In the genomic region with DNA sequence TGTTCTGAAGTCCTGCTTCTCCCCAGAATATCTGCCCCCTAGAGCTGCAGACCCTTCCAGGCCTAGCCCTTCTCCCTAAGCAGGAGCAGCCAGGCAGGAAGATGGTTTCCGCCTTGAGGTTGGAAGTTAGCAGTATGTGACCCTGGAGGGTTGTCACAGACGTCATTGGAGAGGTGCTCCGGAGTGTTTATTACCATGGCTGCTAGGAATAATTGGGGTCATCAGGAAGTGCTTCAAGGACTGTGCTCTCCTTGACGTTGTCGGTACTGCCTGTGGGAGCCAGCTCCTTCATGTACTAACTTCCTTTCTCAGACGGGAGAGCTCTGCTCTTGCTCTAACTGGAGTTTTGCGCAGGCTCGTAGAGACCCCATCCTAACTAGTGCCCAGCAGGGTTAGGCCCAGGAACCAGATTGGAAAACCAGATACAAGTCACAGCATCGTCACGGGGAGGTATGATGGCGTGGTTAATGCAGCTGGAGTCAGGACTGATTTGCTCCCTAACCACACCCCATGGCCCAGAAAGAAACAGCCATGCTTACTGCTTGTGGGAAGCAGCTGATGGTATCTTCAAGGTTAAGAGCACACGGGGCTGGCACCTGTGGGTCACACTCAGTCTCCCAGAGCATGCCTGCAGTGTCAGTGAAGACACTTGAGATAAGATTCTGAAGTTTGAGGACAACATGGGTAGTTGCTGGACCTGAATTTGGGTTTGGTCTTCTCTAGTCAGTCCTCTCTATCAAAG, we compare ENCODE assay signal across 20 cellular contexts.
DNase-seq lines count a peak whose midpoint lies in the region; ATAC-seq, FAIRE-seq and TF ChIP-seq lines count a peak whose summit lies in the region.
"Had no signal": no experiment of that assay in that cellular context is flagged by ENCODE, and none has a peak within 500 bp of the region (broad histone marks: within the 10 kb centered on the region; RNA-seq: fewer than 3 reads in every experiment).

No MANE protein-coding gene starts in this region.

- CTCF ChIA-PET in activated CD4-positive, alpha-beta memory T cell treated with anti-CD3 and anti-CD28 coated beads, Interleukin-2, amount 10 ng/mL, durations not matched to agents 7 days and 5 days (lab: Charles Lee) = interaction anchor here (1.2 to 1.4 kb wide), 2 partner anchors 46 to 51 kb away, joined by 3 read pairs; no protein-coding TSS in a partner anchor
- CTCF ChIA-PET in HepG2 (lab: Yijun Ruan, JAX; ENCODE audit: low intra/inter-chr PET ratio, low total read pairs) = no interaction called here

- no peak overlapping the region for H3K4me3 ChIP-seq in HepG2 (replicated peaks in 1 of 3; ENCODE audit: insufficient read depth in 1 of 3, low read depth in 2 of 3, low read length in 3 of 3)
- H3K4me3 ChIP-seq: cardiac muscle cell, SJSA1 had no signal

- no peaks in the 10 kb centered on the region; a peak in 1 of 5 replicates for H3K36me3 ChIP-seq in HepG2 (replicated peaks in 1 of 2; ENCODE audit: control insufficient read depth in 1 of 2, insufficient read depth in 2 of 2, low read length in 2 of 2)
- H3K36me3 ChIP-seq: cardiac muscle cell, SJSA1 had no signal

- in situ Hi-C loops in HepG2 (cut with HindIII; ENCODE audit: extremely low pct_ligation_motif_present, low pct_unique_long_range_greater_than_20kb) = no loop called here

- TF ChIP-seq RAD21 in HepG2 (CRISPR knock-in tag; IDR thresholded peaks at IDR 0.05) = no peak

- POLR2A ChIA-PET in activated CD4-positive, alpha-beta memory T cell treated with anti-CD3 and anti-CD28 coated beads, Interleukin-2, amount 10 ng/mL, durations not matched to agents 7 days and 5 days (lab: Charles Lee) = interaction anchor here (1.4 kb wide), 1 partner anchor 106 kb away, joined by 6 read pairs; a partner anchor contains a TSS
- POLR2A ChIA-PET in HepG2 (lab: Yijun Ruan, JAX) = interaction anchor here (4.0 kb wide), 1 partner anchor 14 kb away, joined by 15 read pairs; no protein-coding TSS in a partner anchor

- H3K27ac Mint-ChIP-seq in stimulated activated naive CD8-positive, alpha-beta T cell treated with anti-CD3 and anti-CD28 coated beads, Interleukin-15, Interleukin-2, amounts not matched to agents 100 ng/mL and 50 ng/mL, for 24 hours = peak overlapping the region; percentile 15
- H3K27ac Mint-ChIP-seq in activated CD4-positive, alpha-beta memory T cell treated with anti-CD3 and anti-CD28 coated beads, Interleukin-2, amount 10 ng/mL, durations not matched to agents 7 days and 5 days = peak overlapping the region; percentile 16

- H3K4me2 ChIP-seq in HepG2 (ENCODE audit: low read depth, low read length) = no peak overlapping the region

- TF ChIP-seq CTCF in HepG2 (CRISPR knock-in tag; IDR thresholded peaks at IDR 0.05) = no peak

- no peaks in the 10 kb centered on the region for H3K27me3 ChIP-seq in HepG2 (ENCODE audit: control insufficient read depth in 1 of 2, insufficient read depth in 2 of 2, low read length in 2 of 2)
- H3K27me3 ChIP-seq: cardiac muscle cell, SJSA1 had no signal

- no peaks in the 10 kb centered on the region for H3K27me3 Mint-ChIP-seq in stimulated activated naive CD8-positive, alpha-beta T cell treated with anti-CD3 and anti-CD28 coated beads, Interleukin-15, Interleukin-2, amounts not matched to agents 100 ng/mL and 50 ng/mL, for 24 hours
- no peaks in the 10 kb centered on the region for H3K27me3 Mint-ChIP-seq in activated CD4-positive, alpha-beta memory T cell treated with anti-CD3 and anti-CD28 coated beads, Interleukin-2, amount 10 ng/mL, durations not matched to agents 7 days and 5 days

- no peak overlapping the region for H3K4me3 Mint-ChIP-seq in stimulated activated naive CD8-positive, alpha-beta T cell treated with anti-CD3 and anti-CD28 coated beads, Interleukin-15, Interleukin-2, amounts not matched to agents 100 ng/mL and 50 ng/mL, for 24 hours
- no peak overlapping the region for H3K4me3 Mint-ChIP-seq in activated CD4-positive, alpha-beta memory T cell treated with anti-CD3 and anti-CD28 coated beads, Interleukin-2, amount 10 ng/mL, durations not matched to agents 7 days and 5 days

- no peak overlapping the region for H3K9ac ChIP-seq in HepG2 (ENCODE audit: insufficient read depth, low read depth, low read length)

- no peaks in the 10 kb centered on the region for H4K20me1 ChIP-seq in HepG2 (ENCODE audit: insufficient read depth, low read length)

- 94% methylated on average over 12 of the region's 12 CpGs for WGBS in HepG2 (ENCODE audit: low lambda C conversion rate)

- no peak for TF ChIP-seq POLR2A in HepG2 (IDR thresholded peaks at IDR 0.05; ENCODE audit: insufficient read depth in 1 of 2, low read depth in 2 of 2, low read length in 2 of 2)

- BruUV-seq in HepG2 (replicated peaks; lab: Mats Ljungman, UMichigan) = no TSS peak

- FAIRE-seq in HepG2 (lab: Jason Lieb, UNC) (no peak), urothelium cell line (lab: Jason Lieb, UNC) (peak; percentile 23)
- FAIRE-seq: GM12892, islet of Langerhans had no signal

- no peak for DNase-seq in stimulated activated naive CD8-positive, alpha-beta T cell treated with anti-CD3 and anti-CD28 coated beads, Interleukin-15, Interleukin-2, amounts not matched to agents 100 U/mL and 50 U/mL, for 24 hours
- DNase-seq in activated CD4-positive, alpha-beta memory T cell treated with anti-CD3 and anti-CD28 coated beads, Interleukin-2, amount 10 ng/mL, durations not matched to agents 7 days and 5 days = no peak
- DNase-seq in HepG2 (ENCODE audit: low spot score) (no peak), urothelium cell line (ENCODE audit: low spot score) (no peak), SK-N-DZ (ENCODE audit: low spot score) (no peak), GDM1 (lab: John Stamatoyannopoulos, UW) (no peak)
- DNase-seq: activated T-cell treated with anti-CD3 and anti-CD28 coated beads, Interleukin-2, amount 50 U/mL, for 1 hour; KG1; NCI-H1048; NCI-H2171; NCI-H748 treated with DMSO at 0.1 percent for 48 hours; nucleus accumbens; PC-3 had no signal

- H3K9me3 ChIP-seq in HepG2 (ENCODE audit: low read length) = peaks cover 5% of the 10 kb centered on the region; the same call in 1 of the 2 replicates
- H3K9me3 ChIP-seq: SJSA1 had no signal

- H3K4me1 ChIP-seq in HepG2 (ENCODE audit: insufficient read depth, low read length) = peaks cover 74% of the 10 kb centered on the region

- H3K4me1 Mint-ChIP-seq in stimulated activated naive CD8-positive, alpha-beta T cell treated with anti-CD3 and anti-CD28 coated beads, Interleukin-15, Interleukin-2, amounts not matched to agents 100 ng/mL and 50 ng/mL, for 24 hours (ENCODE audit: low read depth) = peaks cover 41% of the 10 kb centered on the region
- peaks cover 40% of the 10 kb centered on the region for H3K4me1 Mint-ChIP-seq in activated CD4-positive, alpha-beta memory T cell treated with anti-CD3 and anti-CD28 coated beads, Interleukin-2, amount 10 ng/mL, durations not matched to agents 7 days and 5 days

- no peaks in the 10 kb centered on the region for H3K79me2 ChIP-seq in HepG2 (ENCODE audit: insufficient read depth, low read length)

- H2AFZ ChIP-seq in HepG2 (ENCODE audit: low read length) = no peak overlapping the region

- H3K27ac ChIP-seq in HepG2 (ENCODE audit: extremely low read length, insufficient read depth, low read length) = no peak overlapping the region
- H3K27ac ChIP-seq: cardiac muscle cell, SJSA1 had no signal

- no peak for TF ChIP-seq EP300 in HepG2 (IDR thresholded peaks at IDR 0.05; ENCODE audit: low read depth in 2 of 2, low read length in 2 of 2)
- no peak for TF ChIP-seq EP300 in HepG2 (CRISPR knock-in tag; IDR thresholded peaks at IDR 0.05; ENCODE audit: borderline replicate concordance)

- H3K36me3 Mint-ChIP-seq in stimulated activated naive CD8-positive, alpha-beta T cell treated with anti-CD3 and anti-CD28 coated beads, Interleukin-15, Interleukin-2, amounts not matched to agents 100 ng/mL and 50 ng/mL, for 24 hours (ENCODE audit: low read depth) = peaks cover 12% of the 10 kb centered on the region
- peaks cover 16% of the 10 kb centered on the region for H3K36me3 Mint-ChIP-seq in activated CD4-positive, alpha-beta memory T cell treated with anti-CD3 and anti-CD28 coated beads, Interleukin-2, amount 10 ng/mL, durations not matched to agents 7 days and 5 days (ENCODE audit: low read depth)

- intact Hi-C loops in HepG2 (cut with micrococcal nuclease; ENCODE audit: unreplicated experiment) = no loop called here

- ATAC-seq in stimulated activated naive CD8-positive, alpha-beta T cell treated with anti-CD3 and anti-CD28 coated beads, Interleukin-15, Interleukin-2, amounts not matched to agents 100 U/mL and 50 U/mL, for 24 hours = no peak
- ATAC-seq in HepG2 = no peak
- no peak for ATAC-seq in HG02981 (IDR thresholded peaks at IDR 0.05; ENCODE audit: unreplicated experiment)
- ATAC-seq: PC-3, sciatic nerve had no signal

- H3K9me3 Mint-ChIP-seq in stimulated activated naive CD8-positive, alpha-beta T cell treated with anti-CD3 and anti-CD28 coated beads, Interleukin-15, Interleukin-2, amounts not matched to agents 100 ng/mL and 50 ng/mL, for 24 hours = no peaks in the 10 kb centered on the region
- H3K9me3 Mint-ChIP-seq in activated CD4-positive, alpha-beta memory T cell treated with anti-CD3 and anti-CD28 coated beads, Interleukin-2, amount 10 ng/mL, durations not matched to agents 7 days and 5 days = no peaks in the 10 kb centered on the region

TF ChIP-seq in HepG2, 621 proteins besides CTCF, POLR2A, EP300 and RAD21:
- no peak for TF ChIP-seq GTF3A (CRISPR knock-in tag; conservative IDR thresholded peaks at IDR 0.05)
- peak; percentile 80; the same call in 1 of the 2 replicates for TF ChIP-seq ZNF253 (CRISPR knock-in tag; IDR thresholded peaks at IDR 0.05; ENCODE audit: borderline replicate concordance)
